In genomic region chr22:24102366-24103200, GRCh38 we compare ENCODE assay signal across 19 cellular contexts.
DNase-seq lines count a peak whose midpoint lies in the region; ATAC-seq, FAIRE-seq and TF ChIP-seq lines count a peak whose summit lies in the region.
"Had no signal": no experiment of that assay in that cellular context is flagged by ENCODE, and none has a peak within 500 bp of the region (broad histone marks: within the 10 kb centered on the region; RNA-seq: fewer than 3 reads in every experiment).

No MANE protein-coding gene starts in this region.

- POLR2A ChIA-PET in HepG2 (lab: Yijun Ruan, JAX) = no interaction called here

- H2AFZ ChIP-seq in HepG2 (ENCODE audit: low read length) = no peak overlapping the region

- peaks cover 0 to 22% (median 0%) of the 10 kb centered on the region in 4 donors for H3K36me3 ChIP-seq in right lobe of liver
- peaks cover 36 to 87% of the 10 kb centered on the region in 2 experiments; a peak in 4 of 5 replicates for H3K36me3 ChIP-seq in HepG2 (replicated peaks in 1 of 2; ENCODE audit: control insufficient read depth in 1 of 2, insufficient read depth in 2 of 2, low read length in 2 of 2)
- H3K36me3 ChIP-seq in right atrium auricular region = peaks cover 25% of the 10 kb centered on the region
- no peaks in the 10 kb centered on the region for H3K36me3 ChIP-seq in aorta (ENCODE audit: control insufficient read depth in 1 of 2, insufficient read depth in 2 of 2, low read length in 1 of 2)

- DNase-seq in right lobe of liver (peak; percentile 9 to 40 (median 22)), HepG2 (ENCODE audit: low spot score) (no peak), right atrium auricular region (ENCODE audit: low spot score) (no peak), posterior vena cava (ENCODE audit: low spot score) (peak; percentile 68), aorta (peak; percentile 26 to 40)
- DNase-seq: BE2C; CD8-positive, alpha-beta T cell; DND-41; GDM1; HFFc6; KG1; NCI-H1092; NCI-H446 treated with DMSO at 0.1 percent for 48 hours; NCI-H748 treated with DMSO at 0.1 percent for 48 hours; PC-3 had no signal

- H3K79me2 ChIP-seq in HepG2 (ENCODE audit: insufficient read depth, low read length) = no peaks in the 10 kb centered on the region

- H3K9ac ChIP-seq in HepG2 (ENCODE audit: insufficient read depth, low read depth, low read length) = no peak overlapping the region

- intact Hi-C loops in right lobe of liver (cut with DNase I) = no loop called here
- intact Hi-C loops in HepG2 (cut with micrococcal nuclease; ENCODE audit: unreplicated experiment) = no loop called here
- intact Hi-C loops in posterior vena cava (cut with DNase I) = loop anchor here in 1 of 2 donors (10.0 kb wide), 1 partner anchor 72 kb away; no protein-coding TSS in a partner anchor
- intact Hi-C loops in aorta (cut with DNase I) = no loop called here

- H4K20me1 ChIP-seq in HepG2 (ENCODE audit: insufficient read depth, low read length) = no peaks in the 10 kb centered on the region

- H3K9me3 ChIP-seq in right lobe of liver (no peaks in the 10 kb centered on the region), HepG2 (ENCODE audit: low read length) (no peaks in the 10 kb centered on the region), right atrium auricular region (no peaks in the 10 kb centered on the region), aorta (ENCODE audit: control insufficient read depth, low read length) (no peaks in the 10 kb centered on the region)
- H3K9me3 ChIP-seq: BE2C had no signal

- H3K4me1 ChIP-seq in right lobe of liver = no peaks in the 10 kb centered on the region
- H3K4me1 ChIP-seq in HepG2 (ENCODE audit: insufficient read depth, low read length) = no peaks in the 10 kb centered on the region
- H3K4me1 ChIP-seq in right atrium auricular region = peaks cover 0 to 48% of the 10 kb centered on the region in 2 donors
- peaks cover 0 to 8% of the 10 kb centered on the region in 2 donors for H3K4me1 ChIP-seq in aorta (ENCODE audit: control insufficient read depth in 1 of 2, insufficient read depth in 2 of 2, low read length in 2 of 2)
- H3K4me1 ChIP-seq: BE2C had no signal

- BruUV-seq in HepG2 (replicated peaks; lab: Mats Ljungman, UMichigan) = no TSS peak

- no peak for TF ChIP-seq CTCF in right lobe of liver (IDR thresholded peaks at IDR 0.05)
- TF ChIP-seq CTCF in HepG2 (CRISPR knock-in tag; IDR thresholded peaks at IDR 0.05) = no peak
- no peak for TF ChIP-seq CTCF in right atrium auricular region (IDR thresholded peaks at IDR 0.05)

- CTCF ChIA-PET in HepG2 (lab: Yijun Ruan, JAX; ENCODE audit: low intra/inter-chr PET ratio, low total read pairs) = no interaction called here

- in situ Hi-C loops in HepG2 (cut with HindIII; ENCODE audit: extremely low pct_ligation_motif_present, low pct_unique_long_range_greater_than_20kb) = no loop called here

- no peaks in the 10 kb centered on the region for H3K27me3 ChIP-seq in right lobe of liver
- H3K27me3 ChIP-seq in HepG2 (ENCODE audit: control insufficient read depth in 1 of 2, insufficient read depth in 2 of 2, low read length in 2 of 2) = no peaks in the 10 kb centered on the region
- no peaks in the 10 kb centered on the region for H3K27me3 ChIP-seq in right atrium auricular region
- no peaks in the 10 kb centered on the region for H3K27me3 ChIP-seq in aorta (ENCODE audit: control insufficient read depth in 1 of 2, insufficient read depth in 2 of 2, low read length in 1 of 2)
- H3K27me3 ChIP-seq: BE2C had no signal

- TF ChIP-seq EP300 in HepG2 (IDR thresholded peaks at IDR 0.05; ENCODE audit: low read depth in 2 of 2, low read length in 2 of 2) (no peak), HepG2 (CRISPR knock-in tag; IDR thresholded peaks at IDR 0.05; ENCODE audit: borderline replicate concordance) (no peak)

- H3K4me3 ChIP-seq in right lobe of liver (no peak overlapping the region), HepG2 (replicated peaks in 1 of 3; ENCODE audit: insufficient read depth in 1 of 3, low read depth in 2 of 3, low read length in 3 of 3) (no peak overlapping the region), right atrium auricular region (no peak overlapping the region), aorta (ENCODE audit: low read length in 2 of 2) (no peak overlapping the region)

- ATAC-seq in right lobe of liver (no peak), HepG2 (no peak), aorta (ENCODE audit: low FRiP score) (no peak), GM21529 (IDR thresholded peaks at IDR 0.05; ENCODE audit: unreplicated experiment) (no peak), HG03159 (IDR thresholded peaks at IDR 0.05; ENCODE audit: unreplicated experiment) (no peak), GM21737 (IDR thresholded peaks at IDR 0.05; ENCODE audit: unreplicated experiment) (no peak)
- ATAC-seq: CD8-positive, alpha-beta T cell; PC-3 had no signal

- no peak overlapping the region for H3K4me2 ChIP-seq in HepG2 (ENCODE audit: low read depth, low read length)

- TF ChIP-seq RAD21 in HepG2 (CRISPR knock-in tag; IDR thresholded peaks at IDR 0.05) = no peak

- TF ChIP-seq POLR2A in right lobe of liver (IDR thresholded peaks at IDR 0.05) (no peak), HepG2 (IDR thresholded peaks at IDR 0.05; ENCODE audit: insufficient read depth in 1 of 2, low read depth in 2 of 2, low read length in 2 of 2) (no peak)

- H3K27ac ChIP-seq in right lobe of liver (no peak overlapping the region), HepG2 (ENCODE audit: extremely low read length, insufficient read depth, low read length) (no peak overlapping the region), right atrium auricular region (peak overlapping the region; percentile 48 to 56), aorta (ENCODE audit: low read depth in 1 of 2, low read length in 2 of 2) (no peak overlapping the region)

- FAIRE-seq in HepG2 (lab: Jason Lieb, UNC) = no peak
- FAIRE-seq: D721Med had no signal

- WGBS in right lobe of liver (ENCODE audit: insufficient coverage, low coverage, low lambda C conversion rate, missing lambda C conversion rate) = 93% methylated on average over 8 of the region's 18 CpGs
- 93% methylated on average over 17 of the region's 18 CpGs for WGBS in HepG2 (ENCODE audit: low lambda C conversion rate)
- 94% methylated on average over 18 of the region's 18 CpGs for WGBS in aorta, 2 donors

TF ChIP-seq in HepG2, 621 proteins besides CTCF, POLR2A, EP300 and RAD21 (continues in another document):
- TF ChIP-seq ARNT2 (CRISPR knock-in tag; IDR thresholded peaks at IDR 0.05; ENCODE audit: low read depth) (no peak), KLF9 (CRISPR knock-in tag; IDR thresholded peaks at IDR 0.05; ENCODE audit: low read depth) (no peak), STAT6 (CRISPR knock-in tag; IDR thresholded peaks at IDR 0.05; ENCODE audit: borderline replicate concordance) (no peak), ZNF274 (CRISPR knock-in tag; IDR thresholded peaks at IDR 0.05) (no peak), SMYD3 (CRISPR knock-in tag; IDR thresholded peaks at IDR 0.05) (no peak), HOXA9 (CRISPR knock-in tag; IDR thresholded peaks at IDR 0.05; ENCODE audit: borderline replicate concordance) (no peak), AGO1 (IDR thresholded peaks at IDR 0.05; ENCODE audit: low read depth, low read length, poor library complexity, severe bottlenecking) (no peak), ZNF567 (CRISPR knock-in tag; IDR thresholded peaks at IDR 0.05; ENCODE audit: borderline replicate concordance) (no peak), ZNF691 (CRISPR knock-in tag; IDR thresholded peaks at IDR 0.05; ENCODE audit: borderline replicate concordance, low read depth) (no peak)

Comparison
In these comparisons a context has a peak if more than half of its experiments do, and no peak if none do; other contexts are left out.
1. DNase-seq: peak in right lobe of liver (3 of 3), posterior vena cava (single experiment) and aorta (2 of 2); none in HepG2 (single experiment) and right atrium auricular region (single experiment).
2. H3K27ac ChIP-seq: peak in right atrium auricular region (2 of 2); none in right lobe of liver (0 of 3), HepG2 (single experiment) and aorta (0 of 2).